ENCODE assay signal across 11 cellular contexts in genomic region chr9:87147803-87148202, GRCh38.
DNase-seq lines count a peak whose midpoint lies in the region; ATAC-seq and TF ChIP-seq lines count a peak whose summit lies in the region.
"Had no signal": no experiment of that assay in that cellular context is flagged by ENCODE, and none has a peak within 500 bp of the region (broad histone marks: within the 10 kb centered on the region; RNA-seq: fewer than 3 reads in every experiment).

No MANE protein-coding gene starts in this region.

- peak overlapping the region; percentile 88 for H3K27ac ChIP-seq in fibroblast of lung (ENCODE audit: insufficient read depth, low read length)
- H3K27ac ChIP-seq: 22Rv1 had no signal

- TF ChIP-seq CTCF in fibroblast of lung (conservative IDR thresholded peaks at IDR 0.05 in 1 of 2, IDR thresholded peaks at IDR 0.05 in 1 of 2; ENCODE audit: low read depth in 1 of 2, low read length in 2 of 2) (no peak), omental fat pad (IDR thresholded peaks at IDR 0.05) (no peak), type B pancreatic cell (conservative IDR thresholded peaks at IDR 0.05) (no peak)

- no peaks in the 10 kb centered on the region for H3K79me2 ChIP-seq in fibroblast of lung (ENCODE audit: control insufficient read depth, insufficient read depth, low read length)

- H3K27me3 ChIP-seq in fibroblast of lung (ENCODE audit: control insufficient read depth, insufficient read depth, low read length) = no peaks in the 10 kb centered on the region

- peak overlapping the region; percentile 84 for H3K4me3 Mint-ChIP-seq in type B pancreatic cell

- H3K9ac ChIP-seq in fibroblast of lung (ENCODE audit: insufficient read depth, low read length) = peak overlapping the region; percentile 79

- DNase-seq in DMS 273 (lab: John Stamatoyannopoulos, UW; ENCODE audit: unreplicated experiment) = peak; percentile 21
- DNase-seq in DMS 273 treated with DMSO at 0.1 percent for 48 hours (lab: John Stamatoyannopoulos, UW) = no peak
- DNase-seq in fibroblast of lung (ENCODE audit: low read depth in 2 of 2) = no peak
- no peak for DNase-seq in omental fat pad (ENCODE audit: low spot score)
- no peak for DNase-seq in type B pancreatic cell (ENCODE audit: extremely low spot score, unreplicated experiment)
- no peak for DNase-seq in KG1 (lab: John Stamatoyannopoulos, UW)
- no peak for DNase-seq in NCI-H1417 treated with DMSO at 0.1 percent for 48 hours (lab: John Stamatoyannopoulos, UW)
- no peak for DNase-seq in GOT3 (lab: John Stamatoyannopoulos, UW)
- DNase-seq: cortex of kidney, NCI-H1694 had no signal

- H2AFZ ChIP-seq in fibroblast of lung (ENCODE audit: low read length) = peak overlapping the region; percentile 62

- peaks cover 23% of the 10 kb centered on the region for H3K4me1 Mint-ChIP-seq in type B pancreatic cell (ENCODE audit: unreplicated experiment)

- peaks cover 10% of the 10 kb centered on the region for H3K9me3 Mint-ChIP-seq in type B pancreatic cell

- peaks cover 45% of the 10 kb centered on the region for H3K27me3 Mint-ChIP-seq in type B pancreatic cell

- H3K4me1 ChIP-seq in fibroblast of lung (ENCODE audit: control insufficient read depth, extremely low read depth, insufficient read depth, low read length) = peaks cover 5% of the 10 kb centered on the region

- H3K9me3 ChIP-seq in fibroblast of lung (ENCODE audit: control insufficient read depth, insufficient read depth, low read depth, low read length) = no peaks in the 10 kb centered on the region

- H3K4me2 ChIP-seq in fibroblast of lung (ENCODE audit: extremely low read depth, insufficient read depth, low read length) = peak overlapping the region; percentile 9

- peak; percentile 7 for ATAC-seq in omental fat pad (ENCODE audit: low FRiP score)

- peak overlapping the region in 1 of 4 experiments; percentile 51 for H3K4me3 ChIP-seq in fibroblast of lung (replicated peaks in 1 of 4; ENCODE audit: control extremely low read depth in 1 of 4, insufficient read depth in 1 of 4, low read depth in 3 of 4, low read length in 4 of 4)

- no peaks in the 10 kb centered on the region for H4K20me1 ChIP-seq in fibroblast of lung (ENCODE audit: control insufficient read depth, extremely low read depth, insufficient read depth, low read length)

- H3K36me3 Mint-ChIP-seq in type B pancreatic cell = no peaks in the 10 kb centered on the region

- peak overlapping the region; percentile 89 for H3K27ac Mint-ChIP-seq in type B pancreatic cell

- no peaks in the 10 kb centered on the region for H3K36me3 ChIP-seq in fibroblast of lung (ENCODE audit: control insufficient read depth, insufficient read depth, low read length)
